24 cellular contexts compared by ENCODE assay signal in genomic region chr5:20291766-20292165, GRCh38.
"Had no signal": no experiment of that assay in that cellular context is flagged by ENCODE, and none has a peak within 500 bp of the region (broad histone marks: within the 10 kb centered on the region; RNA-seq: fewer than 3 reads in every experiment).

No MANE protein-coding gene starts in this region.

- DNase-seq: occipital lobe; ovary; posterior cingulate gyrus; psoas muscle; right cardiac atrium; right lobe of liver; sigmoid colon; small intestine; stimulated activated CD4-positive, alpha-beta T cell treated with anti-CD3 and anti-CD28 coated beads, Interleukin-15, amount 100 ng/mL, for 24 hours; stimulated activated CD4-positive, alpha-beta T cell treated with anti-CD3 and anti-CD28 coated beads, Interleukin-2, amount 100 ng/mL, for 24 hours; stimulated activated CD4-positive, alpha-beta T cell treated with anti-CD3 and anti-CD28 coated beads, Interleukin-2, amount 100 ng/mL, for 48 hours; stimulated activated CD4-positive, alpha-beta T cell treated with anti-CD3 and anti-CD28 coated beads, Interleukin-4, amount 100 ng/mL, for 24 hours; stimulated activated naive B cell treated with anti-CD40 and anti-IgM and Interleukin-4, amounts not matched to agents 10 μg/mL and 1 μg/mL and 100 μg/mL, for 72 hours; stimulated activated naive CD4-positive, alpha-beta T cell treated with Interleukin-2 at 50 U/mL for 16 hours; stomach; thyroid gland; trophoblast cell; upper lobe of left lung had no signal

- H3K4me3 ChIP-seq: neural progenitor cell, ovary, psoas muscle, right lobe of liver, sigmoid colon, stomach, thoracic aorta, thyroid gland, tibial nerve, upper lobe of left lung, vagina had no signal

- H3K4me2 ChIP-seq: neural progenitor cell had no signal

- H3K79me2 ChIP-seq: parathyroid adenoma had no signal

- H3K36me3 ChIP-seq: neural progenitor cell, ovary, right lobe of liver, sigmoid colon, stomach, thoracic aorta, thyroid gland, tibial nerve, upper lobe of left lung, vagina had no signal

- H3K4me1 ChIP-seq: neural progenitor cell, parathyroid adenoma, psoas muscle, right lobe of liver, sigmoid colon, stomach, thyroid gland, tibial nerve, upper lobe of left lung, vagina had no signal

- H2AFZ ChIP-seq: neural progenitor cell, parathyroid adenoma had no signal

- H3K9ac ChIP-seq: neural progenitor cell, parathyroid adenoma had no signal

- H3K27ac ChIP-seq: neural progenitor cell, ovary, parathyroid adenoma, psoas muscle, right lobe of liver, sigmoid colon, stomach, thoracic aorta, thyroid gland, tibial nerve, upper lobe of left lung, vagina had no signal

- H3K27me3 ChIP-seq: neural progenitor cell, ovary, right lobe of liver, sigmoid colon, stomach, thyroid gland, tibial nerve, upper lobe of left lung, vagina had no signal

- ATAC-seq: psoas muscle; right cardiac atrium; right lobe of liver; stimulated activated effector memory CD8-positive, alpha-beta T cell treated with anti-CD3 and anti-CD28 coated beads, Interleukin-12 subunit alpha, Interleukin-12 subunit beta, amount 100 ng/mL, for 72 hours; stimulated activated naive B cell treated with anti-CD40 and anti-IgM and Interleukin-4, amounts not matched to agents 10 μg/mL and 1 μg/mL and 100 μg/mL, for 72 hours had no signal

- H3K9me3 ChIP-seq: ovary, psoas muscle, right lobe of liver, sigmoid colon, stomach, thoracic aorta, thyroid gland, tibial nerve, upper lobe of left lung, vagina had no signal
